Comparison of ENCODE assay signal across 1 cellular context in genomic region chr7:150365673-150366398, GRCh38.
TF ChIP-seq lines count a peak whose summit lies in the region.

No MANE protein-coding gene starts in this region.

TF ChIP-seq in WTC11, 78 proteins besides CTCF, POLR2A, EP300 and RAD21 (continued from another document):
- TF ChIP-seq FOXP1 (CRISPR knock-in tag; IDR thresholded peaks at IDR 0.05; ENCODE audit: borderline replicate concordance) (no peak), ZSCAN18 (CRISPR knock-in tag; IDR thresholded peaks at IDR 0.05) (no peak), CREM (CRISPR knock-in tag; IDR thresholded peaks at IDR 0.05) (no peak), NFYB (CRISPR knock-in tag; conservative IDR thresholded peaks at IDR 0.05; ENCODE audit: low read depth) (no peak), SMAD3 (CRISPR knock-in tag; IDR thresholded peaks at IDR 0.05; ENCODE audit: borderline replicate concordance) (no peak), SOX15 (CRISPR knock-in tag; IDR thresholded peaks at IDR 0.05) (no peak), NR3C1 (CRISPR knock-in tag; conservative IDR thresholded peaks at IDR 0.05; ENCODE audit: low read depth) (no peak)
